In genomic region chr6:138773177-138774091, GRCh38 we compare ENCODE assay signal across 8 cellular contexts. TPM values are rescaled to one million over a fixed set of nuclear protein-coding genes. Genes with fewer than 3 reads are reported as not detected.
A peak's percentile ranks its signal among the peaks of the same experiment; 100 is the strongest.
DNase-seq lines count a peak whose midpoint lies in the region; ATAC-seq lines count a peak whose summit lies in the region.

TSS of gene CCDC28A (plus strand) at chr6:138773769. CDS start at chr6:138776121, 2,352 bp downstream.

- H3K4me3 Mint-ChIP-seq in effector memory CD8-positive, alpha-beta T cell = peak within 1 kb of the TSS; percentile 96

- H3K36me3 Mint-ChIP-seq in effector memory CD8-positive, alpha-beta T cell (ENCODE audit: insufficient read depth) = peaks cover 15% of the 10 kb centered on the region

- peak; percentile 87 for ATAC-seq in GM21360 (IDR thresholded peaks at IDR 0.05; ENCODE audit: unreplicated experiment)
- ATAC-seq in effector memory CD8-positive, alpha-beta T cell (replicated peaks) = peak; percentile 87

- DNase-seq in COLO668 (lab: John Stamatoyannopoulos, UW; ENCODE audit: unreplicated experiment) = peak; percentile 88
- peak; percentile 94 for DNase-seq in HT1080 (ENCODE audit: low read depth)
- peak; percentile 96 for DNase-seq in NOMO-1 treated with DMSO at 0.1 percent for 48 hours (lab: John Stamatoyannopoulos, UW; ENCODE audit: unreplicated experiment)
- peak; percentile 85 for DNase-seq in activated CD8-positive, alpha-beta memory T cell treated with anti-CD3 and anti-CD28 coated beads for 4 hours (ENCODE audit: low read depth in 2 of 2)
- DNase-seq in effector memory CD8-positive, alpha-beta T cell = peak; percentile 93 to 97 (median 94)
- DNase-seq in medulla oblongata (ENCODE audit: extremely low spot score) = peak; percentile 99
- DNase-seq in stimulated activated CD8-positive, alpha-beta memory T cell treated with anti-CD3 and anti-CD28 coated beads, Interleukin-12 subunit alpha, Interleukin-12 subunit beta, amount 100 ng/mL, for 1 hour (ENCODE audit: low read depth) = peak; percentile 84

- peak within 1 kb of the TSS; percentile 99 for H3K27ac Mint-ChIP-seq in effector memory CD8-positive, alpha-beta T cell

- no peaks in the 10 kb centered on the region for H3K27me3 Mint-ChIP-seq in effector memory CD8-positive, alpha-beta T cell

- H3K4me1 Mint-ChIP-seq in effector memory CD8-positive, alpha-beta T cell (ENCODE audit: low read depth in 2 of 2) = peaks cover 13 to 29% of the 10 kb centered on the region in 2 donors

- no peaks in the 10 kb centered on the region for H3K9me3 Mint-ChIP-seq in effector memory CD8-positive, alpha-beta T cell

RNA-seq across cellular contexts. Expression of gene CCDC28A, which starts in this region (rescaled TPM):
- 19.7 and 22.5 TPM in 2 replicates for total RNA-seq in HT1080 (2014; rRNA removed; shearing (Covaris generic))
- 33.1 and 33.5 TPM in 2 replicates for polyA plus RNA-seq in HT1080 (2015; cell fraction: cytosol; rRNA removed)
- polyA plus RNA-seq in HT1080 (2015; cell fraction: nucleus; rRNA removed) = 12.8 and 13.0 TPM in 2 replicates

Comparison
In these comparisons a context has a peak if more than half of its experiments do, and no peak if none do; other contexts are left out.
1. Peak in every context shown above with its lines: DNase-seq and ATAC-seq.